8 cellular contexts compared by ENCODE assay signal in the genomic region with DNA sequence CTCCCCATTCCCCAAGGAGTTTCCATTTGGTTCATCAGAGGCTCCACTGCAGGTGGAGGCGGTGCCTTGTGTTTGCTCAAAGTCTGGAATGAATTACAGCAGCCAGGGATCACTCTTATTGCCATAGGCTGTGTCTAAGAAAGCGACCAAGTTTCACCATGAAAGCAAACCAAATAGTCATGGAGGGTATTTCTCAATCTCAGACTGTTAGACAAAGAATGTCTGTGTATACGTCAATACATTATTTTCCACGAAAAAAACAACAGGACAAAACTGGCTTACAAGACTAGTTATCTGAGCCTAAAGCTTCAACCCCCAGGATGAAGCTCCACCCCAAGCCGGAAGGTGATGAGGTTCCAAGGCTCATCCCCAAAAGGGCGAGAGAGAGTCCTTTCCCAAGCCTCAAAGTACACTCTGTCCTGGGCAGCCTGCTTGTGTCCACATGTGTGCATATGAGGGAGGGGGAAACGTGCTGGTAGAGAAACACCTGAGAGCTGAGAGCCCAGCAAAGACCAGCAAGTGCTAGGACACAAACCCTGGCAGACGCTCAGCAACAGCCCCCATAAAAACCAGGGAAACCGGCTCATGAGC. TPM values are rescaled to one million over a fixed set of nuclear protein-coding genes. Genes with fewer than 3 reads are reported as not detected.
DNase-seq lines count a peak whose midpoint lies in the region; ATAC-seq, FAIRE-seq and TF ChIP-seq lines count a peak whose summit lies in the region.

No MANE protein-coding gene starts in this region.

- H3K27me3 Mint-ChIP-seq in activated CD8-positive, alpha-beta T cell treated with anti-CD3 and anti-CD28 coated beads, Interleukin-2, amount 10 ng/mL, durations not matched to agents 7 days and 5 days (ENCODE audit: low read depth), result no peaks in the 10 kb centered on the region
- H3K27me3 Mint-ChIP-seq in H9 (ENCODE audit: low read depth), result peaks cover 26% of the 10 kb centered on the region

- H3K36me3 Mint-ChIP-seq in activated CD8-positive, alpha-beta T cell treated with anti-CD3 and anti-CD28 coated beads, Interleukin-2, amount 10 ng/mL, durations not matched to agents 7 days and 5 days (ENCODE audit: low read depth), result peaks cover 17% of the 10 kb centered on the region
- peaks cover 41% of the 10 kb centered on the region for H3K36me3 Mint-ChIP-seq in stimulated activated effector memory CD8-positive, alpha-beta T cell treated with anti-CD3 and anti-CD28 coated beads, Interleukin-12 subunit alpha, Interleukin-12 subunit beta, amount 100 ng/mL, for 72 hours
- H3K36me3 Mint-ChIP-seq in H9 (ENCODE audit: insufficient read depth in 1 of 3, low read depth in 3 of 3), result no peaks in the 10 kb centered on the region; a peak in 1 of 7 replicates

- no peak overlapping the region for H3K56ac ChIP-seq in H9 (ENCODE audit: insufficient read length, low read depth, low read length)

- no peak overlapping the region for H2BK120ac ChIP-seq in H9 (ENCODE audit: low read depth, low read length, poor library complexity, severe bottlenecking)

- no peaks in the 10 kb centered on the region for H3K9me3 Mint-ChIP-seq in activated CD8-positive, alpha-beta T cell treated with anti-CD3 and anti-CD28 coated beads, Interleukin-2, amount 10 ng/mL, durations not matched to agents 7 days and 5 days (ENCODE audit: insufficient read depth)
- H3K9me3 Mint-ChIP-seq in stimulated activated effector memory CD8-positive, alpha-beta T cell treated with anti-CD3 and anti-CD28 coated beads, Interleukin-12 subunit alpha, Interleukin-12 subunit beta, amount 100 ng/mL, for 72 hours, result no peaks in the 10 kb centered on the region
- H3K9me3 Mint-ChIP-seq in H9, result no peaks in the 10 kb centered on the region

- H2BK15ac ChIP-seq in H9 (ENCODE audit: low read depth, low read length), result no peak overlapping the region

- ATAC-seq in activated CD8-positive, alpha-beta T cell treated with anti-CD3 and anti-CD28 coated beads, Interleukin-2, amount 10 ng/mL, durations not matched to agents 7 days and 5 days, result no peak
- no peak for ATAC-seq in left ventricle myocardium superior
- no peak for ATAC-seq in stimulated activated effector memory CD8-positive, alpha-beta T cell treated with anti-CD3 and anti-CD28 coated beads, Interleukin-12 subunit alpha, Interleukin-12 subunit beta, amount 100 ng/mL, for 72 hours

- H3K9ac ChIP-seq in H9 (ENCODE audit: extremely low read depth, insufficient read length, low read length), result no peak overlapping the region

- peaks cover 6% of the 10 kb centered on the region; the same call in 1 of the 2 replicates for H3K4me1 ChIP-seq in H9 (ENCODE audit: insufficient read depth, low read length)

- H3K27ac ChIP-seq in H9 (ENCODE audit: insufficient read length, low read depth, low read length), result no peak overlapping the region

- no peak overlapping the region for H2BK5ac ChIP-seq in H9 (ENCODE audit: insufficient read length, low read length)

- CTCF ChIA-PET in activated CD8-positive, alpha-beta T cell treated with anti-CD3 and anti-CD28 coated beads, Interleukin-2, amount 10 ng/mL, durations not matched to agents 7 days and 5 days (lab: Charles Lee), result interaction anchor here (0.9 to 1.8 kb wide), 3 partner anchors 8 to 87 kb away, joined by 3 to 8 read pairs (median 4); partner anchors contain the start of gene SMU1

- no peaks in the 10 kb centered on the region for H3K27me3 ChIP-seq in H9 (ENCODE audit: insufficient read depth, low read length)

- H4K8ac ChIP-seq in H9 (replicated peaks; ENCODE audit: insufficient read length, low read depth, low read length), result no peak overlapping the region

- H2BK12ac ChIP-seq in H9 (ENCODE audit: insufficient read length, low read depth, low read length), result no peak overlapping the region

- H3T11ph ChIP-seq in H9 (ENCODE audit: low read length), result no peak overlapping the region

- no CpG with 5 or more reads among the region's 9 CpGs for WGBS in H9 (ENCODE audit: extremely low coverage, insufficient read length, low lambda C conversion rate)

- H3K4me3 Mint-ChIP-seq in activated CD8-positive, alpha-beta T cell treated with anti-CD3 and anti-CD28 coated beads, Interleukin-2, amount 10 ng/mL, durations not matched to agents 7 days and 5 days, result no peak overlapping the region
- H3K4me3 Mint-ChIP-seq in stimulated activated effector memory CD8-positive, alpha-beta T cell treated with anti-CD3 and anti-CD28 coated beads, Interleukin-12 subunit alpha, Interleukin-12 subunit beta, amount 100 ng/mL, for 72 hours, result peak overlapping the region; percentile 97
- H3K4me3 Mint-ChIP-seq in H9, result no peak overlapping the region

- peak; percentile 43 for DNase-seq in DMS 273 (lab: John Stamatoyannopoulos, UW; ENCODE audit: unreplicated experiment)
- DNase-seq in DMS 273 treated with DMSO at 0.1 percent for 48 hours (lab: John Stamatoyannopoulos, UW), result no peak
- no peak for DNase-seq in activated CD8-positive, alpha-beta T cell treated with anti-CD3 and anti-CD28 coated beads, Interleukin-2, amount 10 ng/mL, durations not matched to agents 7 days and 5 days
- peak; percentile 51 for DNase-seq in left ventricle myocardium superior
- DNase-seq in stimulated activated effector memory CD8-positive, alpha-beta T cell treated with anti-CD3 and anti-CD28 coated beads, Interleukin-12 subunit alpha, Interleukin-12 subunit beta, amount 100 ng/mL, for 72 hours (ENCODE audit: low spot score in 2 of 2), result no peak
- no peak for DNase-seq in H9
- no peak for DNase-seq in frontal cortex (ENCODE audit: low spot score in 2 of 2)
- no peak for DNase-seq in NCI-H187 treated with DMSO at 0.1 percent for 48 hours (lab: John Stamatoyannopoulos, UW)

- no peaks in the 10 kb centered on the region for H4K20me1 ChIP-seq in H9 (ENCODE audit: control insufficient read depth, insufficient read depth, insufficient read length)

- H3K9me3 ChIP-seq in H9 (ENCODE audit: control insufficient read depth, low read depth, low read length), result no peaks in the 10 kb centered on the region

- H2BK20ac ChIP-seq in H9 (ENCODE audit: low read depth, low read length, poor library complexity, severe bottlenecking), result no peak overlapping the region

- no peak overlapping the region for H3K23ac ChIP-seq in H9 (ENCODE audit: insufficient read length, low read depth, low read length)

- H3K4ac ChIP-seq in H9 (ENCODE audit: low read depth, low read length), result no peak overlapping the region

- intact Hi-C loops in left ventricle myocardium superior (cut with micrococcal nuclease), result loop anchor here (10.0 kb wide), 1 partner anchor 78 kb away; no protein-coding TSS in a partner anchor

- H3K4me1 Mint-ChIP-seq in activated CD8-positive, alpha-beta T cell treated with anti-CD3 and anti-CD28 coated beads, Interleukin-2, amount 10 ng/mL, durations not matched to agents 7 days and 5 days (ENCODE audit: low read depth), result peaks cover 82% of the 10 kb centered on the region
- peaks cover 82% of the 10 kb centered on the region for H3K4me1 Mint-ChIP-seq in stimulated activated effector memory CD8-positive, alpha-beta T cell treated with anti-CD3 and anti-CD28 coated beads, Interleukin-12 subunit alpha, Interleukin-12 subunit beta, amount 100 ng/mL, for 72 hours
- peaks cover 48 to 51% of the 10 kb centered on the region in 2 experiments for H3K4me1 Mint-ChIP-seq in H9

- no peaks in the 10 kb centered on the region; the same call in 1 of the 2 replicates for H3K79me2 ChIP-seq in H9 (ENCODE audit: insufficient read depth, low read length)

- H2AK5ac ChIP-seq in H9 (ENCODE audit: insufficient read length, low read length), result no peak overlapping the region

- no peaks in the 10 kb centered on the region for H3K79me1 ChIP-seq in H9 (ENCODE audit: insufficient read depth, low read depth, low read length, poor library complexity, severe bottlenecking)

- no peak overlapping the region for H2AFZ ChIP-seq in H9 (ENCODE audit: low read length)

- H3K4me2 ChIP-seq in H9 (ENCODE audit: insufficient read depth, insufficient read length, low read length), result no peak overlapping the region

- H4K5ac ChIP-seq in H9 (ENCODE audit: insufficient read length, low read depth, low read length), result no peak overlapping the region

- POLR2A ChIA-PET in activated CD8-positive, alpha-beta T cell treated with anti-CD3 and anti-CD28 coated beads, Interleukin-2, amount 10 ng/mL, durations not matched to agents 7 days and 5 days (lab: Charles Lee), result interaction anchor here (0.6 kb wide), 1 partner anchor 87 kb away, joined by 3 read pairs; the partner anchor contains the start of gene SMU1

- no peak for FAIRE-seq in frontal cortex (lab: Jason Lieb, UNC)

- no peak overlapping the region for H3K18ac ChIP-seq in H9 (ENCODE audit: insufficient read length, low read depth, low read length)

- H3K14ac ChIP-seq in H9 (ENCODE audit: insufficient read depth, low read length), result no peak overlapping the region

- peak overlapping the region; percentile 82 for H3K27ac Mint-ChIP-seq in activated CD8-positive, alpha-beta T cell treated with anti-CD3 and anti-CD28 coated beads, Interleukin-2, amount 10 ng/mL, durations not matched to agents 7 days and 5 days
- peak overlapping the region; percentile 97 for H3K27ac Mint-ChIP-seq in stimulated activated effector memory CD8-positive, alpha-beta T cell treated with anti-CD3 and anti-CD28 coated beads, Interleukin-12 subunit alpha, Interleukin-12 subunit beta, amount 100 ng/mL, for 72 hours
- no peak overlapping the region for H3K27ac Mint-ChIP-seq in H9

- H4K91ac ChIP-seq in H9 (ENCODE audit: insufficient read length, low read depth, low read length), result no peak overlapping the region

- peaks cover 15% of the 10 kb centered on the region for H3K23me2 ChIP-seq in H9 (ENCODE audit: insufficient read length, low read depth, low read length, poor library complexity, severe bottlenecking)

- TF ChIP-seq CTCF in H9 (conservative IDR thresholded peaks at IDR 0.05), result no peak

RNA-seq across cellular contexts. Expression of gene B4GALT1, which starts 4.3 kb away (rescaled TPM):
- total RNA-seq in activated CD8-positive, alpha-beta T cell treated with anti-CD3 and anti-CD28 coated beads, Interleukin-2, amount 10 ng/mL, durations not matched to agents 7 days and 5 days, result 10 to 100 TPM; 27.8 to 28.5 TPM
- 42.5 TPM for total RNA-seq in left ventricle myocardium superior
- total RNA-seq in H9 (2021), result 15.3 and 16.1 TPM in 2 replicates
- total RNA-seq in frontal cortex, result 0.82 TPM

Comparison
In these comparisons a context has a peak if more than half of its experiments do, and no peak if none do; other contexts are left out.
1. DNase-seq: peak in DMS 273 (single experiment) and left ventricle myocardium superior (single experiment); none in DMS 273 treated with DMSO at 0.1 percent for 48 hours (single experiment), activated CD8-positive, alpha-beta T cell treated with anti-CD3 and anti-CD28 coated beads, Interleukin-2, amount 10 ng/mL, durations not matched to agents 7 days and 5 days (single experiment), stimulated activated effector memory CD8-positive, alpha-beta T cell treated with anti-CD3 and anti-CD28 coated beads, Interleukin-12 subunit alpha, Interleukin-12 subunit beta, amount 100 ng/mL, for 72 hours (0 of 2), H9 (single experiment), frontal cortex (0 of 2) and NCI-H187 treated with DMSO at 0.1 percent for 48 hours (single experiment).
2. H3K27ac Mint-ChIP-seq: peak in activated CD8-positive, alpha-beta T cell treated with anti-CD3 and anti-CD28 coated beads, Interleukin-2, amount 10 ng/mL, durations not matched to agents 7 days and 5 days (single experiment) and stimulated activated effector memory CD8-positive, alpha-beta T cell treated with anti-CD3 and anti-CD28 coated beads, Interleukin-12 subunit alpha, Interleukin-12 subunit beta, amount 100 ng/mL, for 72 hours (single experiment); none in H9 (0 of 3).